In the genomic region with DNA sequence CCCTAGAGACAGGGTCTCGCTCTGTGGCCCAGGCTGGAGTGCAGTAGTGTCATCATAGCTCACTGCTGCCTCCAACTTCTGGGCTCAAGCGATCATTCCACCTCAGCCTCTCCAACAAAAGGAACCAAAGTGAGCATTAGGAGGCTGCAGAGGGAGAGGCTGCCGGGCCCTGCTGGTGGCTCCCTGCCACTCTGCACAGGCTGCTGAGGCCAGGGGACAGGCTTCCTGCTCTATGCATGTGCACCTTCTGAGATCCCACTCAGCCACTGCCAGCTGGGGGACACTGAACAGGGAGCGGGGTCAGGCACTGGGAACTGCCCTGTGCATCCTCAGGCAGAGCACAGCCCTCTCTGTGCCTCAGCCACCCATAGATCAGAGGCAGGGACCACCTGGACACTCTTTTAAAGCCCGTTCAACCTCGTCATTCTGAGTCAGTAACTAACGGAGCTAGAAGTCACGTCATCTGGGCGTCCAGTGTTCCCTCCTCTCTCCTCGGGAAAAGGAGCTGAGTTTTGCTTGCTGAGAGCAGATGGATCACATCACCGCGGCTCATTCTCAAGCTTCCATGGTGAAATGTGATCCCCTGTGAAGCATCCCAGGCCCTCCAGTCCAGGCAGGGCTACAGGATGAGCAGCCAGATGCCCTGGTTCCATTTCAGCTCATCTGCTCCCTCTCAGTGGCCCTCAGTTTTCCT, we compare ENCODE assay signal across 19 cellular contexts.
A peak's percentile ranks its signal among the peaks of the same experiment; 100 is the strongest.
DNase-seq lines count a peak whose midpoint lies in the region; ATAC-seq and TF ChIP-seq lines count a peak whose summit lies in the region.
"Had no signal": no experiment of that assay in that cellular context is flagged by ENCODE, and none has a peak within 500 bp of the region (broad histone marks: within the 10 kb centered on the region; RNA-seq: fewer than 3 reads in every experiment).

No MANE protein-coding gene starts in this region.

- ATAC-seq in GM21786 (IDR thresholded peaks at IDR 0.05; ENCODE audit: unreplicated experiment), result no peak
- ATAC-seq: activated T-cell treated with anti-CD3 and anti-CD28 coated beads, Interleukin-2, amount 50 U/mL, for 4 hours had no signal

- H3K27me3 Mint-ChIP-seq in nephron progenitor cell (ENCODE audit: low read depth, poor library complexity), result peaks cover 6% of the 10 kb centered on the region
- H3K27me3 Mint-ChIP-seq: progenitor cell of endocrine pancreas had no signal

- in situ Hi-C loops in GM13977 (cut with MboI; ENCODE audit: low pct_unique_long_range_greater_than_20kb, low sequenced_read_pairs, unreplicated experiment), result no loop called here

- peaks cover 9% of the 10 kb centered on the region for H3K9me3 Mint-ChIP-seq in nephron progenitor cell
- H3K9me3 Mint-ChIP-seq: activated T-cell treated with anti-CD3 and anti-CD28 coated beads, Interleukin-2, amount 50 U/mL, for 4 hours had no signal

- H3K36me3 Mint-ChIP-seq in nephron progenitor cell (ENCODE audit: low read depth), result peaks cover 61% of the 10 kb centered on the region
- H3K36me3 Mint-ChIP-seq: activated naive CD8-positive, alpha-beta T cell treated with anti-CD3 and anti-CD28 coated beads, Interleukin-2, amount 10 ng/mL, durations not matched to agents 7 days and 5 days had no signal

- peak overlapping the region; percentile 51 for H3K27ac Mint-ChIP-seq in nephron progenitor cell
- H3K27ac Mint-ChIP-seq: activated naive CD8-positive, alpha-beta T cell treated with anti-CD3 and anti-CD28 coated beads, Interleukin-2, amount 10 ng/mL, durations not matched to agents 7 days and 5 days; progenitor cell of endocrine pancreas had no signal

- H3K27me3 ChIP-seq in MG63, result no peaks in the 10 kb centered on the region

- TF ChIP-seq CTCF in nephron progenitor cell (IDR thresholded peaks at IDR 0.05), result no peak
- TF ChIP-seq CTCF in GM13977 (IDR thresholded peaks at IDR 0.05; ENCODE audit: extremely low read depth, insufficient read depth, missing control alignments), result no peak

- H3K4me3 Mint-ChIP-seq in nephron progenitor cell, result no peak overlapping the region
- H3K4me3 Mint-ChIP-seq: activated naive CD8-positive, alpha-beta T cell treated with anti-CD3 and anti-CD28 coated beads, Interleukin-2, amount 10 ng/mL, durations not matched to agents 7 days and 5 days; activated T-cell treated with anti-CD3 and anti-CD28 coated beads, Interleukin-2, amount 50 U/mL, for 4 hours had no signal

- peaks cover 50% of the 10 kb centered on the region for H3K4me1 Mint-ChIP-seq in nephron progenitor cell
- H3K4me1 Mint-ChIP-seq: activated naive CD8-positive, alpha-beta T cell treated with anti-CD3 and anti-CD28 coated beads, Interleukin-2, amount 10 ng/mL, durations not matched to agents 7 days and 5 days had no signal

- DNase-seq in Daoy (ENCODE audit: low read depth) (peak; percentile 87), MG63 (peak; percentile 78), epidermal melanocyte (ENCODE audit: insufficient read length, low spot score) (peak; percentile 41), nephron progenitor cell (peak; percentile 18), NCI-H2196 (lab: John Stamatoyannopoulos, UW; ENCODE audit: unreplicated experiment) (no peak), NCI-H510A treated with DMSO at 0.1 percent for 48 hours (lab: John Stamatoyannopoulos, UW) (no peak), GM13977 (ENCODE audit: low spot score) (no peak)
- DNase-seq: activated CD4-positive, alpha-beta T cell treated with anti-CD3 and anti-CD28 coated beads, Interleukin-2, amount 50 U/mL, for 1 hour; activated naive CD8-positive, alpha-beta T cell treated with anti-CD3 and anti-CD28 coated beads, Interleukin-2, amount 10 ng/mL, durations not matched to agents 7 days and 5 days; activated T-cell treated with anti-CD3 and anti-CD28 coated beads, Interleukin-2, amount 50 U/mL, for 4 hours; Caco-2; cerebellar nuclear complex; hippocampal formation; NCI-H2081 treated with DMSO at 0.1 percent for 48 hours; SIG-M5; stimulated activated CD4-positive, alpha-beta T cell treated with anti-CD3 and anti-CD28 coated beads, Interleukin-12 subunit alpha, Interleukin-12 subunit beta, amount 100 ng/mL, for 4 hours; T1000 had no signal

- H3K4me3 ChIP-seq in MG63, result no peak overlapping the region

- H3K9me3 ChIP-seq in MG63, result no peaks in the 10 kb centered on the region; the same call in 1 of the 2 replicates

- H3K36me3 ChIP-seq in MG63, result no peaks in the 10 kb centered on the region

Comparison
In these comparisons a context has a peak if more than half of its experiments do, and no peak if none do; other contexts are left out.
1. DNase-seq: peak in Daoy (single experiment), MG63 (single experiment), epidermal melanocyte (single experiment) and nephron progenitor cell (single experiment); none in NCI-H2196 (single experiment), NCI-H510A treated with DMSO at 0.1 percent for 48 hours (single experiment) and GM13977 (single experiment).